Comparison of ENCODE assay signal across 8 cellular contexts in genomic region chr3:187770224-187770623, GRCh38. TPM values are rescaled to one million over a fixed set of nuclear protein-coding genes. Genes with fewer than 3 reads are reported as not detected.
A peak's percentile ranks its signal among the peaks of the same experiment; 100 is the strongest.
DNase-seq lines count a peak whose midpoint lies in the region; ATAC-seq, FAIRE-seq and TF ChIP-seq lines count a peak whose summit lies in the region.

No MANE protein-coding gene starts in this region.

- peak overlapping the region; percentile 77 for H3K27ac Mint-ChIP-seq in activated naive CD4-positive, alpha-beta T cell treated with anti-CD3 and anti-CD28 coated beads, Interleukin-2, amount 10 ng/mL, durations not matched to agents 7 days and 5 days

- peak; percentile 67 for ATAC-seq in GM21360 (IDR thresholded peaks at IDR 0.05; ENCODE audit: unreplicated experiment)
- peak; percentile 50 for ATAC-seq in HG03460 (IDR thresholded peaks at IDR 0.05; ENCODE audit: unreplicated experiment)

- no peak for TF ChIP-seq POLR2A in GM12892 (IDR thresholded peaks at IDR 0.05; ENCODE audit: low read depth, low read length)

- no peaks in the 10 kb centered on the region for H3K27me3 Mint-ChIP-seq in activated naive CD4-positive, alpha-beta T cell treated with anti-CD3 and anti-CD28 coated beads, Interleukin-2, amount 10 ng/mL, durations not matched to agents 7 days and 5 days

- DNase-seq in GM12892 (ENCODE audit: insufficient read length) (no peak), NCI-H82 treated with DMSO at 0.1 percent for 48 hours (lab: John Stamatoyannopoulos, UW; ENCODE audit: unreplicated experiment) (no peak), iPS-NIHi7 (ENCODE audit: extremely low spot score) (no peak), SIG-M5 (lab: John Stamatoyannopoulos, UW) (no peak), NCI-H2029 (lab: John Stamatoyannopoulos, UW) (no peak)
- no peak for DNase-seq in activated naive CD4-positive, alpha-beta T cell treated with anti-CD3 and anti-CD28 coated beads, Interleukin-2, amount 10 ng/mL, durations not matched to agents 7 days and 5 days

- H3K36me3 Mint-ChIP-seq in activated naive CD4-positive, alpha-beta T cell treated with anti-CD3 and anti-CD28 coated beads, Interleukin-2, amount 10 ng/mL, durations not matched to agents 7 days and 5 days: peaks cover 19% of the 10 kb centered on the region

- peaks cover 62% of the 10 kb centered on the region for H3K4me1 Mint-ChIP-seq in activated naive CD4-positive, alpha-beta T cell treated with anti-CD3 and anti-CD28 coated beads, Interleukin-2, amount 10 ng/mL, durations not matched to agents 7 days and 5 days

- no peak overlapping the region for H3K4me3 Mint-ChIP-seq in activated naive CD4-positive, alpha-beta T cell treated with anti-CD3 and anti-CD28 coated beads, Interleukin-2, amount 10 ng/mL, durations not matched to agents 7 days and 5 days

- peaks cover 11% of the 10 kb centered on the region for H3K9me3 Mint-ChIP-seq in activated naive CD4-positive, alpha-beta T cell treated with anti-CD3 and anti-CD28 coated beads, Interleukin-2, amount 10 ng/mL, durations not matched to agents 7 days and 5 days

- CTCF ChIA-PET in activated naive CD4-positive, alpha-beta T cell treated with anti-CD3 and anti-CD28 coated beads, Interleukin-2, amount 10 ng/mL, durations not matched to agents 7 days and 5 days (lab: Charles Lee): interaction anchor here (0.6 kb wide), 1 partner anchor 20 kb away, joined by 3 read pairs; no protein-coding TSS in a partner anchor

- FAIRE-seq in GM12892 (lab: Jason Lieb, UNC): peak; percentile 86

RNA-seq across cellular contexts. Expression of gene BCL6, which starts 25.0 kb away (rescaled TPM):
- polyA plus RNA-seq in GM12892 (2012; ENCODE audit: missing spikeins): 0.15 TPM
